In genomic region chr20:45827030-45827652, GRCh38 we compare ENCODE assay signal across 17 cellular contexts. TPM values are rescaled to one million over a fixed set of nuclear protein-coding genes. Genes with fewer than 3 reads are reported as not detected.
A peak's percentile ranks its signal among the peaks of the same experiment; 100 is the strongest.
DNase-seq lines count a peak whose midpoint lies in the region; ATAC-seq, FAIRE-seq and TF ChIP-seq lines count a peak whose summit lies in the region.
"Had no signal": no experiment of that assay in that cellular context is flagged by ENCODE, and none has a peak within 500 bp of the region (broad histone marks: within the 10 kb centered on the region; RNA-seq: fewer than 3 reads in every experiment).

Gene TNNC2, minus strand, starts transcription at chr20:45827312. Its CDS starts 64 bp downstream, at chr20:45827248.

- peaks cover 3% of the 10 kb centered on the region for H3K9me3 Mint-ChIP-seq in glutamatergic neuron (ENCODE audit: unreplicated experiment)
- no peaks in the 10 kb centered on the region for H3K9me3 Mint-ChIP-seq in activated CD8-positive, alpha-beta memory T cell treated with anti-CD3 and anti-CD28 coated beads, Interleukin-2, amount 10 ng/mL, durations not matched to agents 7 days and 5 days (ENCODE audit: low read depth)

- H2AFZ ChIP-seq in HepG2 (ENCODE audit: low read length) = peak within 1 kb of the TSS; percentile 13

- DNase-seq in HepG2 (ENCODE audit: low spot score) = peak; percentile 48
- no peak for DNase-seq in right lobe of liver
- DNase-seq in glutamatergic neuron = no peak
- DNase-seq in sigmoid colon = no peak
- DNase-seq in aorta = no peak
- no peak for DNase-seq in activated CD8-positive, alpha-beta memory T cell treated with anti-CD3 and anti-CD28 coated beads, Interleukin-2, amount 10 ng/mL, durations not matched to agents 7 days and 5 days
- DNase-seq in OCI-M1 (lab: John Stamatoyannopoulos, UW) = no peak
- DNase-seq: activated CD4-positive, alpha-beta T cell treated with anti-CD3 and anti-CD28 coated beads for 36 hours; Caco-2; NCI-H1930; stimulated activated CD8-positive, alpha-beta memory T cell treated with anti-CD3 and anti-CD28 coated beads, Interleukin-4, amount 100 ng/mL, for 48 hours had no signal

- no peaks in the 10 kb centered on the region for H3K27me3 ChIP-seq in HepG2 (ENCODE audit: control insufficient read depth in 1 of 2, insufficient read depth in 2 of 2, low read length in 2 of 2)
- peaks cover 0 to 11% of the 10 kb centered on the region in 2 donors for H3K27me3 ChIP-seq in right lobe of liver
- H3K27me3 ChIP-seq in sigmoid colon = peaks cover 0 to 12% (median 0%) of the 10 kb centered on the region in 3 donors
- no peaks in the 10 kb centered on the region for H3K27me3 ChIP-seq in aorta (ENCODE audit: control insufficient read depth in 1 of 2, insufficient read depth in 2 of 2, low read length in 1 of 2)

- H4K20me1 ChIP-seq in HepG2 (ENCODE audit: insufficient read depth, low read length) = no peaks in the 10 kb centered on the region

- H3K9ac ChIP-seq in HepG2 (ENCODE audit: insufficient read depth, low read depth, low read length) = peak within 1 kb of the TSS; percentile 17; the same call in 1 of the 2 replicates

- intact Hi-C loops in HepG2 (cut with micrococcal nuclease; ENCODE audit: unreplicated experiment) (no loop called here), right lobe of liver (cut with DNase I) (loop anchor here in 1 of 2 donors (10.0 kb wide), 1 partner anchor 138 kb away; no protein-coding TSS in a partner anchor), sigmoid colon (cut with DNase I) (no loop called here), aorta (cut with DNase I) (no loop called here)

- CTCF ChIA-PET in HepG2 (lab: Yijun Ruan, JAX; ENCODE audit: low intra/inter-chr PET ratio, low total read pairs) = no interaction called here
- CTCF ChIA-PET in activated CD8-positive, alpha-beta memory T cell treated with anti-CD3 and anti-CD28 coated beads, Interleukin-2, amount 10 ng/mL, durations not matched to agents 7 days and 5 days (lab: Charles Lee) = interaction anchor here (1.1 to 2.1 kb wide), 2 partner anchors 28 to 62 kb away, joined by 3 to 6 read pairs; no protein-coding TSS in a partner anchor

- BruUV-seq in HepG2 (replicated peaks; lab: Mats Ljungman, UMichigan) = no TSS peak

- WGBS in HepG2 (ENCODE audit: low lambda C conversion rate) = 40% methylated on average over 7 of the region's 8 CpGs
- 86% methylated on average over 2 of the region's 8 CpGs for WGBS in right lobe of liver (ENCODE audit: insufficient coverage, low coverage, low lambda C conversion rate, missing lambda C conversion rate)
- WGBS in sigmoid colon, 2 donors = 91 to 92% methylated on average over 8 of the region's 8 CpGs
- WGBS in aorta, 2 donors = 85 to 89% methylated on average over 8 of the region's 8 CpGs

- in situ Hi-C loops in HepG2 (cut with HindIII; ENCODE audit: extremely low pct_ligation_motif_present, low pct_unique_long_range_greater_than_20kb) = loop anchor here (5.0 kb wide), 1 partner anchor 120 kb away; no protein-coding TSS in a partner anchor

- H3K4me2 ChIP-seq in HepG2 (ENCODE audit: low read depth, low read length) = peak within 1 kb of the TSS; percentile 77

- H3K4me1 Mint-ChIP-seq in glutamatergic neuron (ENCODE audit: low read depth, unreplicated experiment) = no peaks in the 10 kb centered on the region
- H3K4me1 Mint-ChIP-seq in activated CD8-positive, alpha-beta memory T cell treated with anti-CD3 and anti-CD28 coated beads, Interleukin-2, amount 10 ng/mL, durations not matched to agents 7 days and 5 days = peaks cover 13% of the 10 kb centered on the region

- TF ChIP-seq RAD21 in HepG2 (CRISPR knock-in tag; IDR thresholded peaks at IDR 0.05) = peak; percentile 1; the same call in 1 of the 2 replicates

- peaks cover 7% of the 10 kb centered on the region for H3K27me3 Mint-ChIP-seq in glutamatergic neuron (ENCODE audit: unreplicated experiment)
- peaks cover 29% of the 10 kb centered on the region for H3K27me3 Mint-ChIP-seq in activated CD8-positive, alpha-beta memory T cell treated with anti-CD3 and anti-CD28 coated beads, Interleukin-2, amount 10 ng/mL, durations not matched to agents 7 days and 5 days

- POLR2A ChIA-PET in HepG2 (lab: Yijun Ruan, JAX) = interaction anchor here (0.7 to 1.7 kb wide), 6 partner anchors 14 to 412 kb away, joined by 3 to 6 read pairs (median 5); partner anchors contain the start of genes ACOT8, DNTTIP1, PCIF1 and PIGT

- peak; percentile 40 for FAIRE-seq in HepG2 (lab: Jason Lieb, UNC)
- FAIRE-seq: colon, HTR-8/SVneo had no signal

- H3K4me1 ChIP-seq in HepG2 (ENCODE audit: insufficient read depth, low read length) (peaks cover 76% of the 10 kb centered on the region), right lobe of liver (no peaks in the 10 kb centered on the region), sigmoid colon (peaks cover 0 to 41% (median 32%) of the 10 kb centered on the region in 4 donors), aorta (ENCODE audit: control insufficient read depth in 1 of 2, insufficient read depth in 2 of 2, low read length in 2 of 2) (no peaks in the 10 kb centered on the region)
- H3K4me1 ChIP-seq: Caco-2 had no signal

- H3K4me3 ChIP-seq in HepG2 (replicated peaks in 1 of 3; ENCODE audit: insufficient read depth in 1 of 3, low read depth in 2 of 3, low read length in 3 of 3) (peak within 1 kb of the TSS in 1 of 3 experiments; percentile 45; a peak in 2 of 6 replicates), right lobe of liver (no peak within 1 kb of the TSS), sigmoid colon (no peak within 1 kb of the TSS), aorta (ENCODE audit: low read length in 2 of 2) (no peak within 1 kb of the TSS)

- H3K36me3 ChIP-seq in HepG2 (replicated peaks in 1 of 2; ENCODE audit: control insufficient read depth in 1 of 2, insufficient read depth in 2 of 2, low read length in 2 of 2) (no peaks in the 10 kb centered on the region), right lobe of liver (no peaks in the 10 kb centered on the region), sigmoid colon (no peaks in the 10 kb centered on the region), aorta (ENCODE audit: control insufficient read depth in 1 of 2, insufficient read depth in 2 of 2, low read length in 1 of 2) (no peaks in the 10 kb centered on the region)

- no peaks in the 10 kb centered on the region for H3K9me3 ChIP-seq in HepG2 (ENCODE audit: low read length)
- no peaks in the 10 kb centered on the region for H3K9me3 ChIP-seq in right lobe of liver
- H3K9me3 ChIP-seq in sigmoid colon = no peaks in the 10 kb centered on the region
- H3K9me3 ChIP-seq in aorta (ENCODE audit: control insufficient read depth, low read length) = no peaks in the 10 kb centered on the region
- H3K9me3 ChIP-seq: Caco-2 had no signal

- H3K27ac ChIP-seq in HepG2 (ENCODE audit: extremely low read length, insufficient read depth, low read length) = no peak within 1 kb of the TSS
- H3K27ac ChIP-seq in right lobe of liver = no peak within 1 kb of the TSS
- peak within 1 kb of the TSS; percentile 61 to 73 (median 64) for H3K27ac ChIP-seq in sigmoid colon
- peak within 1 kb of the TSS; percentile 69 to 92 for H3K27ac ChIP-seq in aorta (ENCODE audit: low read depth in 1 of 2, low read length in 2 of 2)

- TF ChIP-seq CTCF in HepG2 (CRISPR knock-in tag; IDR thresholded peaks at IDR 0.05) = no peak
- TF ChIP-seq CTCF in right lobe of liver (IDR thresholded peaks at IDR 0.05) = no peak
- no peak for TF ChIP-seq CTCF in glutamatergic neuron (IDR thresholded peaks at IDR 0.05; ENCODE audit: partially characterized antibody, unreplicated experiment)
- TF ChIP-seq CTCF in sigmoid colon (IDR thresholded peaks at IDR 0.05) = no peak

- H3K27ac Mint-ChIP-seq in glutamatergic neuron (ENCODE audit: unreplicated experiment) = peak within 1 kb of the TSS; percentile 33
- no peak within 1 kb of the TSS for H3K27ac Mint-ChIP-seq in activated CD8-positive, alpha-beta memory T cell treated with anti-CD3 and anti-CD28 coated beads, Interleukin-2, amount 10 ng/mL, durations not matched to agents 7 days and 5 days
- H3K27ac Mint-ChIP-seq: activated CD4-positive, alpha-beta T cell treated with anti-CD3 and anti-CD28 coated beads for 36 hours; activated naive CD8-positive, alpha-beta T cell had no signal

- H3K4me3 Mint-ChIP-seq in glutamatergic neuron (ENCODE audit: unreplicated experiment) = no peak within 1 kb of the TSS
- H3K4me3 Mint-ChIP-seq in activated CD8-positive, alpha-beta memory T cell treated with anti-CD3 and anti-CD28 coated beads, Interleukin-2, amount 10 ng/mL, durations not matched to agents 7 days and 5 days = no peak within 1 kb of the TSS
- H3K4me3 Mint-ChIP-seq: activated CD4-positive, alpha-beta T cell treated with anti-CD3 and anti-CD28 coated beads for 36 hours; activated naive CD8-positive, alpha-beta T cell had no signal

- no peaks in the 10 kb centered on the region for H3K36me3 Mint-ChIP-seq in glutamatergic neuron (ENCODE audit: unreplicated experiment)
- H3K36me3 Mint-ChIP-seq in activated CD8-positive, alpha-beta memory T cell treated with anti-CD3 and anti-CD28 coated beads, Interleukin-2, amount 10 ng/mL, durations not matched to agents 7 days and 5 days = no peaks in the 10 kb centered on the region
- H3K36me3 Mint-ChIP-seq: activated naive CD8-positive, alpha-beta T cell had no signal

- TF ChIP-seq EP300 in HepG2 (IDR thresholded peaks at IDR 0.05; ENCODE audit: low read depth in 2 of 2, low read length in 2 of 2) = no peak
- no peak for TF ChIP-seq EP300 in HepG2 (CRISPR knock-in tag; IDR thresholded peaks at IDR 0.05; ENCODE audit: borderline replicate concordance)
- TF ChIP-seq EP300 in sigmoid colon (IDR thresholded peaks at IDR 0.05) = no peak

- ATAC-seq in HepG2 (peak; percentile 61), right lobe of liver (no peak), aorta (ENCODE audit: low FRiP score) (no peak), HG02884 (IDR thresholded peaks at IDR 0.05; ENCODE audit: unreplicated experiment) (no peak)
- ATAC-seq in activated CD8-positive, alpha-beta memory T cell treated with anti-CD3 and anti-CD28 coated beads, Interleukin-2, amount 10 ng/mL, durations not matched to agents 7 days and 5 days = no peak
- ATAC-seq: activated CD4-positive, alpha-beta T cell treated with anti-CD3 and anti-CD28 coated beads for 36 hours had no signal

- no peak for TF ChIP-seq POLR2A in HepG2 (IDR thresholded peaks at IDR 0.05; ENCODE audit: insufficient read depth in 1 of 2, low read depth in 2 of 2, low read length in 2 of 2)
- no peak for TF ChIP-seq POLR2A in right lobe of liver (IDR thresholded peaks at IDR 0.05)
- TF ChIP-seq POLR2A in sigmoid colon (IDR thresholded peaks at IDR 0.05) = no peak

- H3K79me2 ChIP-seq in HepG2 (ENCODE audit: insufficient read depth, low read length) = no peaks in the 10 kb centered on the region

RNA-seq across cellular contexts. Expression of gene TNNC2, which starts in this region (rescaled TPM):
- total RNA-seq in HepG2 (2016; rRNA removed; fragmentation: Illumina TruSeq; extraction: Trizol) (4.7 and 7.1 TPM in 2 replicates), right lobe of liver (1 to 10 TPM in 1 of 6 experiments, under 1 TPM in 2, not detected in 3; 0.37 to 3.5 (median 0.86) TPM), glutamatergic neuron (ENCODE audit: unreplicated experiment) (0.64 TPM), sigmoid colon (1 to 10 TPM in 1 of 4 donors, under 1 TPM in 1, not detected in 2; 0.95 to 1.6 TPM), aorta (not detected)
- total RNA-seq in HepG2 (2016; cell fraction: cytosol; rRNA removed; fragmentation: Illumina TruSeq; extraction: Trizol; ENCODE audit: low read depth) = 1.9 TPM in 2 replicates
- total RNA-seq in HepG2 (2016; cell fraction: insoluble cytoplasmic fraction; rRNA removed; fragmentation: Illumina TruSeq; extraction: Trizol) = 3.9 and 7.3 TPM in 2 replicates
- total RNA-seq in HepG2 (2016; cell fraction: membrane; rRNA removed; fragmentation: Illumina TruSeq; extraction: Trizol) = 1.4 and 2.9 TPM in 2 replicates
- 0.78 and 1.0 TPM in 2 replicates for total RNA-seq in HepG2 (2016; cell fraction: nucleus; rRNA removed; fragmentation: Illumina TruSeq; extraction: Trizol)
- polyA plus RNA-seq in HepG2 (2011; rRNA removed) (1.8 and 2.5 TPM in 2 replicates), sigmoid colon (10 to 100 TPM in 2 of 3 donors, 1 to 10 TPM in 1; 2.9 to 15.6 (median 10.2) TPM), aorta (10 to 100 TPM in 1 of 2 donors, 1 to 10 TPM in 1; 1.9 to 26.3 TPM)
- polyA plus RNA-seq in HepG2 (2011; cell fraction: cytosol; rRNA removed) = 4.6 and 5.7 TPM in 2 replicates
- 1.7 and 1.9 TPM in 2 replicates for polyA plus RNA-seq in HepG2 (2011; cell fraction: nucleus; rRNA removed)
- polyA plus RNA-seq in HepG2 (2012) = 2.2 and 3.6 TPM in 2 replicates
- polyA plus RNA-seq in HepG2 (2016; cell fraction: cytosol; fragmentation: Illumina TruSeq; extraction: Trizol; ENCODE audit: low read depth) = 1.7 and 2.4 TPM in 2 replicates
- 8.8 and 10.1 TPM in 2 replicates for polyA plus RNA-seq in HepG2 (2016; cell fraction: insoluble cytoplasmic fraction; fragmentation: Illumina TruSeq; extraction: Trizol; ENCODE audit: low read depth)
- 1.5 and 1.8 TPM in 2 replicates for polyA plus RNA-seq in HepG2 (2016; cell fraction: membrane; fragmentation: Illumina TruSeq; extraction: Trizol; ENCODE audit: low read depth)
- 3.3 and 3.6 TPM in 2 replicates for polyA plus RNA-seq in HepG2 (2016; cell fraction: nucleus; fragmentation: Illumina TruSeq; extraction: Trizol; ENCODE audit: insufficient read depth, low read depth)
- 1.7 and 2.9 TPM in 2 replicates for polyA minus RNA-seq in HepG2 (2011; rRNA and poly(A)+ RNA removed; ENCODE audit: low replicate concordance)
- 1.3 TPM in 1 of 2 replicates, not detected in the other for polyA minus RNA-seq in HepG2 (2011; cell fraction: cytosol; rRNA and poly(A)+ RNA removed)
- polyA minus RNA-seq in HepG2 (2011; cell fraction: nucleus; rRNA and poly(A)+ RNA removed) = 1.3 and 1.7 TPM in 2 replicates
- total RNA-seq in activated CD8-positive, alpha-beta memory T cell treated with anti-CD3 and anti-CD28 coated beads, Interleukin-2, amount 10 ng/mL, durations not matched to agents 7 days and 5 days = not detected
- total RNA-seq: activated CD4-positive, alpha-beta T cell treated with anti-CD3 and anti-CD28 coated beads for 36 hours; Caco-2; epithelial cell of proximal tubule; T-helper 2 cell treated with Interferon-gamma antibody and Interleukin-4, amounts not matched to agents 100 ng/mL and 5 ng/mL, for 36 hours had no signal

Comparison
In these comparisons a context has a peak if more than half of its experiments do, and no peak if none do; other contexts are left out.
1. H3K27ac ChIP-seq: peak in sigmoid colon (4 of 4) and aorta (2 of 2); none in HepG2 (single experiment) and right lobe of liver (0 of 3).